ENCODE assay signal across 29 cellular contexts in genomic region chr16:83936581-83937165, GRCh38.
"Had no signal": no experiment of that assay in that cellular context is flagged by ENCODE, and none has a peak within 500 bp of the region (broad histone marks: within the 10 kb centered on the region; RNA-seq: fewer than 3 reads in every experiment).

No MANE protein-coding gene starts in this region.

- H3K4me3 ChIP-seq: adrenal gland, breast epithelium, MG63, SK-N-MC had no signal

- DNase-seq: activated CD4-positive, alpha-beta T cell treated with anti-CD3 and anti-CD28 coated beads for 4 hours; activated CD8-positive, alpha-beta memory T cell treated with anti-CD3 and anti-CD28 coated beads, Interleukin-2, amount 50 U/mL, for 4 hours; activated CD8-positive, alpha-beta T cell treated with anti-CD3 and anti-CD28 coated beads for 36 hours; activated naive CD4-positive, alpha-beta T cell treated with anti-CD3 and anti-CD28 coated beads, Interleukin-2, amount 50 U/mL, for 16 hours; activated naive CD8-positive, alpha-beta T cell treated with anti-CD3 and anti-CD28 coated beads, Interleukin-2, amount 10 ng/mL, durations not matched to agents 7 days and 5 days; activated T-cell treated with anti-CD3 and anti-CD28 coated beads, Interleukin-2, amount 50 U/mL, for 72 hours; adrenal gland; anterior cingulate cortex; central memory CD4-positive, alpha-beta T cell; MG63; MV-4-11; NCI-H1092 treated with DMSO at 0.1 percent for 48 hours; NCI-H1417 treated with DMSO at 0.1 percent for 48 hours; NCI-H1694; NCI-H2029; NCI-H2107; NCI-H2171 treated with DMSO at 0.1 percent for 48 hours; NCI-H345; NCI-H510A; NCI-H748 treated with DMSO at 0.1 percent for 48 hours; PC-3; T-cell; T-helper 2 cell; T1000 had no signal

- H3K27ac Mint-ChIP-seq: activated CD8-positive, alpha-beta T cell treated with anti-CD3 and anti-CD28 coated beads for 36 hours; activated naive CD8-positive, alpha-beta T cell treated with anti-CD3 and anti-CD28 coated beads, Interleukin-2, amount 10 ng/mL, durations not matched to agents 7 days and 5 days; activated T-cell treated with anti-CD3 and anti-CD28 coated beads, Interleukin-2, amount 50 U/mL, for 72 hours; T-cell had no signal

- H3K27me3 Mint-ChIP-seq: activated CD8-positive, alpha-beta T cell treated with anti-CD3 and anti-CD28 coated beads for 36 hours; activated naive CD8-positive, alpha-beta T cell treated with anti-CD3 and anti-CD28 coated beads, Interleukin-2, amount 10 ng/mL, durations not matched to agents 7 days and 5 days had no signal

- H3K36me3 ChIP-seq: adrenal gland, breast epithelium, MG63 had no signal

- H3K36me3 Mint-ChIP-seq: activated naive CD8-positive, alpha-beta T cell treated with anti-CD3 and anti-CD28 coated beads, Interleukin-2, amount 10 ng/mL, durations not matched to agents 7 days and 5 days had no signal

- ATAC-seq: activated CD4-positive, CD25-positive, alpha-beta regulatory T cell treated with anti-CD3 and anti-CD28 coated beads, Interleukin-2, amount 50 U/mL, for 24 hours; activated CD8-positive, alpha-beta T cell treated with anti-CD3 and anti-CD28 coated beads for 36 hours; activated T-cell treated with anti-CD3 and anti-CD28 coated beads, Interleukin-2, amount 50 U/mL, for 72 hours; HepG2; PC-3; T-cell had no signal

- H3K27me3 ChIP-seq: adrenal gland, breast epithelium, MG63 had no signal

- H3K9me3 Mint-ChIP-seq: activated CD8-positive, alpha-beta T cell treated with anti-CD3 and anti-CD28 coated beads for 36 hours; activated naive CD8-positive, alpha-beta T cell treated with anti-CD3 and anti-CD28 coated beads, Interleukin-2, amount 10 ng/mL, durations not matched to agents 7 days and 5 days; activated T-cell treated with anti-CD3 and anti-CD28 coated beads, Interleukin-2, amount 50 U/mL, for 72 hours; T-cell had no signal

- H3K9me3 ChIP-seq: adrenal gland, breast epithelium, MG63 had no signal

- H3K4me3 Mint-ChIP-seq: activated CD8-positive, alpha-beta T cell treated with anti-CD3 and anti-CD28 coated beads for 36 hours; activated naive CD8-positive, alpha-beta T cell treated with anti-CD3 and anti-CD28 coated beads, Interleukin-2, amount 10 ng/mL, durations not matched to agents 7 days and 5 days; activated T-cell treated with anti-CD3 and anti-CD28 coated beads, Interleukin-2, amount 50 U/mL, for 72 hours; T-cell had no signal

- H3K27ac ChIP-seq: adrenal gland, breast epithelium, SK-N-MC, VCaP had no signal
